9 cellular contexts compared by ENCODE assay signal in the genomic region with DNA sequence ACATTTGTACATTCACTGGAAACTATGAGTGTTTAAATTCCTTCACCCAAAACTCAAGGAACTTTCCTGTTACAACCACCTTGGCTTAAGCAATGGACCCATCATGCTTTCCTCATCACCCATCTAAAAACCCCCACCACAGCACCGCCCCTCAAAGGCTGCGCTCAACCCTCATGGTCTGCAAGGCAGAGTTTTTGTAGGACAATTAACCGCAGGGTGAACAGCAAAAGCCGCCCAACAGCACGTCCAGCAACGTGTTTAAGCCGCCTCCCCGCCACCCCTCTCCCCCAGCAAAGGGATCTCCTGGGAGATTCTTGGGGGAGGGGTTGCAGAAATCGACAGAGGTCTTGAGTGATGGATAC. TPM values are rescaled to one million over a fixed set of nuclear protein-coding genes. Genes with fewer than 3 reads are reported as not detected.
DNase-seq lines count a peak whose midpoint lies in the region; ATAC-seq and TF ChIP-seq lines count a peak whose summit lies in the region.
"Had no signal": no experiment of that assay in that cellular context is flagged by ENCODE, and none has a peak within 500 bp of the region (broad histone marks: within the 10 kb centered on the region; RNA-seq: fewer than 3 reads in every experiment).

No MANE protein-coding gene starts in this region.

- H3K27me3 Mint-ChIP-seq in Caco-2 (ENCODE audit: insufficient read depth, unreplicated experiment) (no peaks in the 10 kb centered on the region), osteocyte (ENCODE audit: unreplicated experiment) (no peaks in the 10 kb centered on the region)

- H3K36me3 Mint-ChIP-seq in Caco-2 (ENCODE audit: insufficient read depth, unreplicated experiment), result no peaks in the 10 kb centered on the region
- no peaks in the 10 kb centered on the region for H3K36me3 Mint-ChIP-seq in osteocyte (ENCODE audit: unreplicated experiment)

- H3K4me3 ChIP-seq in Caco-2 (ENCODE audit: low read depth, low read length) (no peak overlapping the region; the same call in 1 of the 2 replicates), NT2/D1 (ENCODE audit: insufficient read length, low read depth) (peak overlapping the region; percentile 72), foreskin fibroblast (ENCODE audit: low read depth in 1 of 2, low read length in 2 of 2) (peak overlapping the region; percentile 54 to 71)

- H3K36me3 ChIP-seq in Caco-2 (ENCODE audit: control insufficient read depth, insufficient read depth, low read length) (no peaks in the 10 kb centered on the region), NT2/D1 (ENCODE audit: insufficient read depth, insufficient read length, low read length) (no peaks in the 10 kb centered on the region)
- H3K36me3 ChIP-seq: tibial artery had no signal

- CTCF ChIA-PET in Caco-2 (lab: Charles Lee), result interaction anchor here (1.8 kb wide), 1 partner anchor 190 kb away, joined by 7 read pairs; no protein-coding TSS in a partner anchor

- H3K9me3 ChIP-seq in Caco-2, result no peaks in the 10 kb centered on the region
- no peaks in the 10 kb centered on the region for H3K9me3 ChIP-seq in NT2/D1 (ENCODE audit: insufficient read depth, low read length)

- H3K27me3 ChIP-seq in Caco-2 (replicated peaks; ENCODE audit: control insufficient read depth, insufficient read depth, low read length), result no peaks in the 10 kb centered on the region
- peaks cover 29% of the 10 kb centered on the region for H3K27me3 ChIP-seq in NT2/D1 (ENCODE audit: insufficient read depth, insufficient read length)

- no TSS peak for BruUV-seq in Caco-2 (replicated peaks; lab: Mats Ljungman, UMichigan)

- H3K9me3 Mint-ChIP-seq in Caco-2 (ENCODE audit: unreplicated experiment), result no peaks in the 10 kb centered on the region
- no peaks in the 10 kb centered on the region for H3K9me3 Mint-ChIP-seq in osteocyte (ENCODE audit: unreplicated experiment)

- peak overlapping the region; percentile 84 for H3K9ac ChIP-seq in NT2/D1 (ENCODE audit: insufficient read length, low read depth)

- ATAC-seq in GM19395 (IDR thresholded peaks at IDR 0.05; ENCODE audit: unreplicated experiment), result no peak

- POLR2A ChIA-PET in Caco-2 (lab: Charles Lee), result no interaction called here

- no peak for DNase-seq in Caco-2
- DNase-seq in NT2/D1 (ENCODE audit: low read depth, low spot score), result no peak
- no peak for DNase-seq in foreskin fibroblast
- DNase-seq in osteocyte (ENCODE audit: extremely low spot score, unreplicated experiment), result peak; percentile 68
- no peak for DNase-seq in SK-N-DZ (ENCODE audit: low spot score)
- no peak for DNase-seq in GM03348 (ENCODE audit: low spot score)
- no peak for DNase-seq in NCI-H146 (lab: John Stamatoyannopoulos, UW)
- DNase-seq: tibial artery had no signal

- no peak for TF ChIP-seq CTCF in Caco-2 (IDR thresholded peaks at IDR 0.05; ENCODE audit: insufficient read depth in 1 of 2, low read depth in 1 of 2, low read length in 1 of 2, severe bottlenecking in 1 of 2, unreplicated experiment in 1 of 2)
- TF ChIP-seq CTCF in foreskin fibroblast (IDR thresholded peaks at IDR 0.05; ENCODE audit: low read depth, low read length), result no peak
- no peak for TF ChIP-seq CTCF in osteocyte (IDR thresholded peaks at IDR 0.05)

- H3K4me1 Mint-ChIP-seq in Caco-2 (ENCODE audit: low read depth, unreplicated experiment) (no peaks in the 10 kb centered on the region), osteocyte (ENCODE audit: unreplicated experiment) (peaks cover 48% of the 10 kb centered on the region)

- H3K4me3 Mint-ChIP-seq in Caco-2 (ENCODE audit: unreplicated experiment) (peak overlapping the region; percentile 73), osteocyte (ENCODE audit: unreplicated experiment) (peak overlapping the region; percentile 87)

- H3K4me1 ChIP-seq in Caco-2, result no peaks in the 10 kb centered on the region
- no peaks in the 10 kb centered on the region for H3K4me1 ChIP-seq in NT2/D1 (ENCODE audit: insufficient read depth, insufficient read length)

- intact Hi-C loops in Caco-2 (cut with micrococcal nuclease; ENCODE audit: unreplicated experiment), result no loop called here

- H3K27ac Mint-ChIP-seq in Caco-2 (ENCODE audit: unreplicated experiment) (no peak overlapping the region), osteocyte (ENCODE audit: unreplicated experiment) (peak overlapping the region; percentile 40)

RNA-seq across cellular contexts. Expression of a gene that starts 2.0 kb away (rescaled TPM):
- total RNA-seq in Caco-2 (2022) (0.68 and 0.95 TPM in 2 replicates), osteocyte (43.0 and 48.2 TPM in 2 replicates)
- polyA plus RNA-seq in SK-N-DZ (2014; cell fraction: cytosol; rRNA removed), result not detected in 2 replicates
- 0.06 TPM in 1 of 2 replicates, not detected in the other for polyA plus RNA-seq in SK-N-DZ (2014; cell fraction: nucleus; rRNA removed)

Comparison
In these comparisons a context has a peak if more than half of its experiments do, and no peak if none do; other contexts are left out.
1. RNA of a gene that starts 2.0 kb away (total RNA-seq): 43.0 to 48.2 TPM in osteocyte; 0.68 to 0.95 TPM in Caco-2; every median in the first group is over 10 times any median in the second.